In the genomic region with DNA sequence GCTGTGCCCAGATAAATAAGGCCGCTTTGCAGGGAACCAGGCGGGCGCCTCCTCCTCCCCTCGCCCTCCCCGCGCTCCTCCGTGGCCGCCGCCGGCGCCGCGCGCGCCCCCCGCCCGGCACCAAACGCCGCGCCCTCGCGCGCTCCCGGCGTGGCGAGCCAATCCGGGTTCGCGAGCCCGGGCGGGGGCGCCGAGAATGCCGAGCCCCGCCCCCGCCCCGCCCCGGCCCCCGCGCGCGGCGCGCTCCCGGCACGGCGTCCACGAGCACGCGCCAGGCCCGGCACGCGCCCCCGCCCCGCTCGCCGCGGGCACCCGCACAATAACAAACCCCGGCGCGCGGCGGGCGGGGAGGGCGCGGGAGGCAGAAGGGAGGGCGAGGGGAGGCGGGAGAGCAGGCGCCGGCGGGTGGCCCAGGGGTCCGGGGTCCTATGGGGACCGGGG, we compare ENCODE assay signal across 10 cellular contexts. TPM values are rescaled to one million over a fixed set of nuclear protein-coding genes. Genes with fewer than 3 reads are reported as not detected.
DNase-seq lines count a peak whose midpoint lies in the region; ATAC-seq and TF ChIP-seq lines count a peak whose summit lies in the region.
"Had no signal": no experiment of that assay in that cellular context is flagged by ENCODE, and none has a peak within 500 bp of the region (broad histone marks: within the 10 kb centered on the region; RNA-seq: fewer than 3 reads in every experiment).

A gene with protein sequence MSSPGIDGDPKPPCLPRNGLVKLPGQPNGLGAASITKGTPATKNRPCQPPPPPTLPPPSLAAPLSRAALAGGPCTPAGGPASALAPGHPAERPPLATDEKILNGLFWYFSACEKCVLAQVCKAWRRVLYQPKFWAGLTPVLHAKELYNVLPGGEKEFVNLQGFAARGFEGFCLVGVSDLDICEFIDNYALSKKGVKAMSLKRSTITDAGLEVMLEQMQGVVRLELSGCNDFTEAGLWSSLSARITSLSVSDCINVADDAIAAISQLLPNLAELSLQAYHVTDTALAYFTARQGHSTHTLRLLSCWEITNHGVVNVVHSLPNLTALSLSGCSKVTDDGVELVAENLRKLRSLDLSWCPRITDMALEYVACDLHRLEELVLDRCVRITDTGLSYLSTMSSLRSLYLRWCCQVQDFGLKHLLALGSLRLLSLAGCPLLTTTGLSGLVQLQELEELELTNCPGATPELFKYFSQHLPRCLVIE (minus strand): TSS at position 54 of the 441 bp plus-strand sequence. CDS start 8,396 bp downstream, outside the sequence.

- no peak within 1 kb of the TSS for H3K9ac ChIP-seq in H9 (ENCODE audit: extremely low read depth, insufficient read length, low read length)
- peak within 1 kb of the TSS; percentile 85 for H3K9ac ChIP-seq in SK-N-SH

- H3K36me3 ChIP-seq in SK-N-SH (replicated peaks in 1 of 2; ENCODE audit: control insufficient read depth in 1 of 2, insufficient read depth in 2 of 2, low read length in 1 of 2) (no peaks in the 10 kb centered on the region), left lung (no peaks in the 10 kb centered on the region), esophagus muscularis mucosa (no peaks in the 10 kb centered on the region)
- H3K36me3 ChIP-seq: SJSA1, thyroid gland had no signal

- no peak within 1 kb of the TSS for H3K23ac ChIP-seq in H9 (ENCODE audit: insufficient read length, low read depth, low read length)

- no peaks in the 10 kb centered on the region for H3K79me1 ChIP-seq in H9 (ENCODE audit: insufficient read depth, low read depth, low read length, poor library complexity, severe bottlenecking)

- peaks cover 16% of the 10 kb centered on the region for H3F3A ChIP-seq in SK-N-SH (replicated peaks; ENCODE audit: insufficient read depth)

- H3K14ac ChIP-seq in H9 (ENCODE audit: insufficient read depth, low read length), result no peak within 1 kb of the TSS; the same call in 1 of the 2 replicates

- H3K27me3 Mint-ChIP-seq in H9 (ENCODE audit: low read depth), result peaks cover 89% of the 10 kb centered on the region

- no peak within 1 kb of the TSS for H3K27ac Mint-ChIP-seq in H9

- no peak within 1 kb of the TSS for H2AFZ ChIP-seq in H9 (ENCODE audit: low read length)
- H2AFZ ChIP-seq in SK-N-SH (ENCODE audit: low read depth), result no peak within 1 kb of the TSS

- no peak within 1 kb of the TSS for H2BK5ac ChIP-seq in H9 (ENCODE audit: insufficient read length, low read length)

- H3K23me2 ChIP-seq in H9 (ENCODE audit: insufficient read length, low read depth, low read length, poor library complexity, severe bottlenecking), result peaks cover 4% of the 10 kb centered on the region

- H3K9me2 ChIP-seq in SK-N-SH, result no peaks in the 10 kb centered on the region

- WGBS in H9 (ENCODE audit: extremely low coverage, insufficient read length, low lambda C conversion rate), result no CpG with 5 or more reads among the region's 74 CpGs
- WGBS in SK-N-SH (ENCODE audit: low lambda C conversion rate), result 2% methylated on average over 9 of the region's 74 CpGs
- WGBS in esophagus muscularis mucosa, result no CpG with 5 or more reads among the region's 74 CpGs

- H3K27me3 ChIP-seq in H9 (ENCODE audit: insufficient read depth, low read length) (peaks cover 52% of the 10 kb centered on the region; the same call in 1 of the 2 replicates), SK-N-SH (ENCODE audit: insufficient read depth) (no peaks in the 10 kb centered on the region), left lung (peaks cover 66 to 99% of the 10 kb centered on the region in 2 donors), esophagus muscularis mucosa (peaks cover 0 to 99% (median 88%) of the 10 kb centered on the region in 4 donors)

- intact Hi-C loops in left lung (cut with DNase I) (no loop called here), esophagus muscularis mucosa (cut with DNase I) (no loop called here)

- no peak within 1 kb of the TSS for H2BK120ac ChIP-seq in H9 (ENCODE audit: low read depth, low read length, poor library complexity, severe bottlenecking)

- H3K56ac ChIP-seq in H9 (ENCODE audit: insufficient read length, low read depth, low read length), result no peak within 1 kb of the TSS

- H3K9me3 ChIP-seq in H9 (ENCODE audit: control insufficient read depth, low read depth, low read length), result no peaks in the 10 kb centered on the region
- no peaks in the 10 kb centered on the region for H3K9me3 ChIP-seq in SK-N-SH
- H3K9me3 ChIP-seq in left lung, result no peaks in the 10 kb centered on the region
- H3K9me3 ChIP-seq in esophagus muscularis mucosa, result no peaks in the 10 kb centered on the region
- H3K9me3 ChIP-seq: SJSA1, thyroid gland had no signal

- H2AK5ac ChIP-seq in H9 (ENCODE audit: insufficient read length, low read length), result no peak within 1 kb of the TSS

- ATAC-seq in left lung, result no peak
- no peak for ATAC-seq in GM18907 (IDR thresholded peaks at IDR 0.05; ENCODE audit: unreplicated experiment)

- H4K5ac ChIP-seq in H9 (ENCODE audit: insufficient read length, low read depth, low read length), result no peak within 1 kb of the TSS

- no peak for DNase-seq in AG04449 (ENCODE audit: low read depth, low spot score)
- DNase-seq in H9, result no peak
- peak; percentile 98 for DNase-seq in SK-N-SH
- DNase-seq in iPS-NIHi11 (ENCODE audit: low spot score), result peak; percentile 81
- DNase-seq in left lung, result no peak
- DNase-seq in esophagus muscularis mucosa (ENCODE audit: extremely low spot score), result no peak
- no peak for DNase-seq in HK-2 (ENCODE audit: unreplicated experiment)
- DNase-seq: thyroid gland had no signal

- peak within 1 kb of the TSS; percentile 49 for H3K4me2 ChIP-seq in H9 (ENCODE audit: insufficient read depth, insufficient read length, low read length)
- peak within 1 kb of the TSS; percentile 95 for H3K4me2 ChIP-seq in SK-N-SH

- H4K8ac ChIP-seq in H9 (replicated peaks; ENCODE audit: insufficient read length, low read depth, low read length), result no peak within 1 kb of the TSS

- no peak for TF ChIP-seq CTCF in AG04449 (IDR thresholded peaks at IDR 0.05; ENCODE audit: insufficient read depth, low read length, missing control alignments)
- no peak for TF ChIP-seq CTCF in H9 (conservative IDR thresholded peaks at IDR 0.05)
- no peak for TF ChIP-seq CTCF in SK-N-SH (IDR thresholded peaks at IDR 0.05)
- no peak for TF ChIP-seq CTCF in left lung (IDR thresholded peaks at IDR 0.05)
- no peak for TF ChIP-seq CTCF in esophagus muscularis mucosa (IDR thresholded peaks at IDR 0.05)

- peaks cover 0 to 9% of the 10 kb centered on the region in 2 experiments; a peak in 1 of 4 replicates for H3K4me1 Mint-ChIP-seq in H9

- H3K18ac ChIP-seq in H9 (ENCODE audit: insufficient read length, low read depth, low read length), result no peak within 1 kb of the TSS

- no peak within 1 kb of the TSS for H2BK20ac ChIP-seq in H9 (ENCODE audit: low read depth, low read length, poor library complexity, severe bottlenecking)

- H3T11ph ChIP-seq in H9 (ENCODE audit: low read length), result no peak within 1 kb of the TSS

- H3K4ac ChIP-seq in H9 (ENCODE audit: low read depth, low read length), result no peak within 1 kb of the TSS

- no peaks in the 10 kb centered on the region for H3K4me1 ChIP-seq in H9 (ENCODE audit: insufficient read depth, low read length)
- peaks cover 15 to 37% of the 10 kb centered on the region in 2 experiments; a peak in 2 of 4 replicates for H3K4me1 ChIP-seq in SK-N-SH (ENCODE audit: control insufficient read depth in 1 of 2, insufficient read depth in 2 of 2, low read depth in 1 of 2, low read length in 1 of 2)
- H3K4me1 ChIP-seq in left lung, result no peaks in the 10 kb centered on the region
- H3K4me1 ChIP-seq in esophagus muscularis mucosa, result peaks cover 9 to 42% (median 29%) of the 10 kb centered on the region in 4 donors

- H3K79me2 ChIP-seq in H9 (ENCODE audit: insufficient read depth, low read length) (no peaks in the 10 kb centered on the region), SK-N-SH (ENCODE audit: insufficient read depth) (peaks cover 42% of the 10 kb centered on the region)

- CTCF ChIA-PET in AG04449 (lab: Yijun Ruan, JAX), result no interaction called here
- CTCF ChIA-PET in SK-N-SH (lab: Yijun Ruan, JAX), result interaction anchor here (3.8 to 22.4 kb wide), 3 partner anchors 10 to 79 kb away, joined by 14 to 358 read pairs (median 29); partner anchors contain the start of genes ANTKMT, CCDC78, HAGHL and METRN

- peaks cover 0 to 2% of the 10 kb centered on the region in 2 experiments; a peak in 1 of 5 replicates for H3K9me3 Mint-ChIP-seq in H9

- TF ChIP-seq RAD21 in SK-N-SH (IDR thresholded peaks at IDR 0.05; ENCODE audit: low read length), result no peak

- H4K91ac ChIP-seq in H9 (ENCODE audit: insufficient read length, low read depth, low read length), result no peak within 1 kb of the TSS

- peaks cover 0 to 3% (median 0%) of the 10 kb centered on the region in 3 experiments; a peak in 2 of 7 replicates for H3K36me3 Mint-ChIP-seq in H9 (ENCODE audit: insufficient read depth in 1 of 3, low read depth in 3 of 3)

- H2BK12ac ChIP-seq in H9 (ENCODE audit: insufficient read length, low read depth, low read length), result no peak within 1 kb of the TSS

- H4K20me1 ChIP-seq in H9 (ENCODE audit: control insufficient read depth, insufficient read depth, insufficient read length) (no peaks in the 10 kb centered on the region), SK-N-SH (ENCODE audit: insufficient read depth) (peaks cover 40% of the 10 kb centered on the region)

- POLR2A ChIA-PET in AG04449 (lab: Yijun Ruan, JAX) (no interaction called here), SK-N-SH (lab: Yijun Ruan, JAX) (no interaction called here)

- TF ChIP-seq POLR2A in esophagus muscularis mucosa (IDR thresholded peaks at IDR 0.05; ENCODE audit: low read depth), result no peak

- H3K4me3 Mint-ChIP-seq in H9, result peak within 1 kb of the TSS; percentile 50 to 79

- H2BK15ac ChIP-seq in H9 (ENCODE audit: low read depth, low read length), result no peak within 1 kb of the TSS

- TF ChIP-seq EP300 in SK-N-SH (IDR thresholded peaks at IDR 0.05; ENCODE audit: borderline replicate concordance in 1 of 2, low read depth in 1 of 2, low read length in 1 of 2) (no peak), esophagus muscularis mucosa (IDR thresholded peaks at IDR 0.05) (no peak)

- H3K4me3 ChIP-seq in AG04449 (ENCODE audit: low read depth, low read length) (peak within 1 kb of the TSS; percentile 12; the same call in 1 of the 2 replicates), SK-N-SH (ENCODE audit: low read depth in 2 of 2, low read length in 1 of 2) (peak within 1 kb of the TSS; percentile 78 to 82), left lung (no peak within 1 kb of the TSS), esophagus muscularis mucosa (peak within 1 kb of the TSS in 2 of 4 donors; percentile 24 to 42)
- H3K4me3 ChIP-seq: SJSA1, thyroid gland had no signal

- H3K27ac ChIP-seq in H9 (ENCODE audit: insufficient read length, low read depth, low read length) (no peak within 1 kb of the TSS), SK-N-SH (ENCODE audit: low read depth in 2 of 2, low read length in 1 of 2) (peak within 1 kb of the TSS in 1 of 2 experiments; percentile 64; a peak in 1 of 4 replicates), left lung (no peak within 1 kb of the TSS), esophagus muscularis mucosa (replicated peaks in 1 of 4) (no peak within 1 kb of the TSS)
- H3K27ac ChIP-seq: SJSA1, thyroid gland had no signal

RNA-seq across cellular contexts. Expression of the gene that starts here (rescaled TPM):
- total RNA-seq in H9 (2021) (9.6 and 10.7 TPM in 2 replicates), left lung (1 to 10 TPM in 1 of 2 donors, under 1 TPM in 1; 0.50 to 5.7 TPM), esophagus muscularis mucosa (1 to 10 TPM in 1 of 4 donors, under 1 TPM in 3; 0.42 to 1.2 (median 0.51) TPM)
- polyA plus RNA-seq in SK-N-SH (2012; rRNA removed), result 17.7 and 19.8 TPM in 2 replicates
- 11.3 and 18.3 TPM in 2 replicates for polyA plus RNA-seq in SK-N-SH (2012; cell fraction: cytosol; rRNA removed)
- 19.3 and 27.4 TPM in 2 replicates for polyA plus RNA-seq in SK-N-SH (2012; cell fraction: nucleus; rRNA removed)
- total RNA-seq: SJSA1 had no signal

Comparison
In these comparisons a context has a peak if more than half of its experiments do, and no peak if none do; other contexts are left out.
1. DNase-seq: peak in SK-N-SH (single experiment) and iPS-NIHi11 (single experiment); none in AG04449 (single experiment), H9 (single experiment), left lung (0 of 2), esophagus muscularis mucosa (single experiment) and HK-2 (single experiment).
2. H3K4me3 ChIP-seq: peak in AG04449 (single experiment) and SK-N-SH (2 of 2); none in left lung (0 of 2).